ENCODE assay signal across 9 cellular contexts in the genomic region with DNA sequence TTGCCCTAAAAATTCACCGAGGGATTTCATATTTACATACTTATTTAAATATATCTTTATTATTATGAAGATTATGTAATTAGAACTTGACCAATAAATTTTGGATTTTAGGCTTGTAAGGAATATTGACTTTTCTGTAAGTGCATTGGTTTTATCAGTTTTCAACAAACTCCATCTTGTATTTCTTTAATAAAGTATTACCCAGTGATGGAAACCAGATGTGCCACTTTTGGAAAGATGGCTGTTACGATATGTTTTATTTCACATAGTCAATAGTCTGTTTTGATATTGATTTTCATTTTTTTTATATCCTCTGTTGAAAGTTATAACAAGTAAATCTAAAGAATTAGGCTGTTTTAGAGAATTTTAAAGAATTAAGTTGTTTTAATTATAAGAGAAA. TPM values are rescaled to one million over a fixed set of nuclear protein-coding genes. Genes with fewer than 3 reads are reported as not detected.
A peak's percentile ranks its signal among the peaks of the same experiment; 100 is the strongest.
DNase-seq lines count a peak whose midpoint lies in the region; ATAC-seq and TF ChIP-seq lines count a peak whose summit lies in the region.
"Had no signal": no experiment of that assay in that cellular context is flagged by ENCODE, and none has a peak within 500 bp of the region (broad histone marks: within the 10 kb centered on the region; RNA-seq: fewer than 3 reads in every experiment).

No MANE protein-coding gene starts in this region.

- in situ Hi-C loops in IMR-90 (cut with MboI; ENCODE audit: low sequenced_read_pairs): no loop called here
- in situ Hi-C loops in brain microvascular endothelial cell (cut with HindIII; ENCODE audit: low pct_ligation_motif_present, low sequenced_read_pairs): no loop called here

- dilution Hi-C loops in IMR-90 (cut with HindIII; ENCODE audit: low sequenced_read_pairs, unreplicated experiment): no loop called here

- no peak overlapping the region for H2AFZ ChIP-seq in IMR-90 (replicated peaks; ENCODE audit: low read length, poor library complexity)

- H3K27me3 Mint-ChIP-seq in nephron progenitor cell (ENCODE audit: low read depth, poor library complexity): no peaks in the 10 kb centered on the region

- no peak overlapping the region for H2BK120ac ChIP-seq in IMR-90 (ENCODE audit: low read depth, low read length)

- peaks cover 6 to 39% of the 10 kb centered on the region in 2 experiments for H3K79me1 ChIP-seq in IMR-90 (ENCODE audit: low read depth in 1 of 2, low read length in 2 of 2)

- TF ChIP-seq CTCF in IMR-90 (conservative IDR thresholded peaks at IDR 0.05; ENCODE audit: low read depth, low read length) (no peak), brain microvascular endothelial cell (IDR thresholded peaks at IDR 0.05; ENCODE audit: low read depth, low read length, missing control alignments) (no peak), nephron progenitor cell (IDR thresholded peaks at IDR 0.05) (no peak)

- H4K20me1 ChIP-seq in BLaER1 treated with 17β-estradiol and CSF1 and Interleukin-3, amounts not matched to agents 10 nM and 100 nM: peaks cover 4 to 59% (median 30%) of the 10 kb centered on the region in 11 experiments; a peak in 14 of 22 replicates
- H4K20me1 ChIP-seq in IMR-90 (ENCODE audit: insufficient read depth, low read length): peaks cover 13% of the 10 kb centered on the region; the same call in 1 of the 2 replicates

- peak overlapping the region in 9 of 11 experiments; percentile 90 to 99 (median 95); a peak in 12 of 22 replicates for H3K9ac ChIP-seq in BLaER1 treated with 17β-estradiol and CSF1 and Interleukin-3, amounts not matched to agents 10 nM and 100 nM
- H3K9ac ChIP-seq in IMR-90 (ENCODE audit: low read depth, low read length): no peak overlapping the region; the same call in 1 of the 2 replicates

- no peak overlapping the region for H2BK20ac ChIP-seq in IMR-90 (ENCODE audit: low read depth, low read length)

- intact Hi-C loops in IMR-90 (cut with micrococcal nuclease) (no loop called here), head of caudate nucleus (cut with DNase I) (no loop called here)

- H3K9me3 Mint-ChIP-seq in nephron progenitor cell: peaks cover 13% of the 10 kb centered on the region

- WGBS in IMR-90 (ENCODE audit: extremely low coverage in 2 of 2, insufficient read length in 1 of 2), 2 experiments: no CpG with 5 or more reads among the region's 2 CpGs

- H3K9me1 ChIP-seq in IMR-90 (ENCODE audit: insufficient read depth, low read length): peaks cover 6% of the 10 kb centered on the region

- peaks cover 12 to 33% (median 25%) of the 10 kb centered on the region in 10 experiments for H3K4me1 ChIP-seq in BLaER1 treated with 17β-estradiol and CSF1 and Interleukin-3, amounts not matched to agents 10 nM and 100 nM
- H3K4me1 ChIP-seq in IMR-90 (ENCODE audit: control insufficient read depth, insufficient read depth, low read length): peaks cover 2% of the 10 kb centered on the region; the same call in 1 of the 2 replicates

- H2AK5ac ChIP-seq in IMR-90 (ENCODE audit: low read depth, low read length): no peak overlapping the region

- peaks cover 23% of the 10 kb centered on the region for H3K4me1 Mint-ChIP-seq in nephron progenitor cell

- ATAC-seq in IMR-90 (ENCODE audit: low read depth) (no peak), HG03159 (IDR thresholded peaks at IDR 0.05; ENCODE audit: unreplicated experiment) (no peak)

- H3K4me3 ChIP-seq in BLaER1 treated with 17β-estradiol and CSF1 and Interleukin-3, amounts not matched to agents 10 nM and 100 nM: peak overlapping the region; percentile 80 to 100 (median 95)
- H3K4me3 ChIP-seq in IMR-90 (ENCODE audit: insufficient read depth, low read depth, low read length) (no peak overlapping the region), brain microvascular endothelial cell (ENCODE audit: low read depth, low read length) (peak overlapping the region; percentile 98)

- no peak overlapping the region for H4K91ac ChIP-seq in IMR-90 (ENCODE audit: insufficient read depth, low read depth, low read length)

- BruUV-seq in IMR-90 (replicated peaks; lab: Mats Ljungman, UMichigan): no TSS peak

- H3K27ac Mint-ChIP-seq in nephron progenitor cell: no peak overlapping the region

- TF ChIP-seq RAD21 in IMR-90 (IDR thresholded peaks at IDR 0.05; ENCODE audit: low read length): no peak

- no peak for TF ChIP-seq POLR2A in IMR-90 (IDR thresholded peaks at IDR 0.05; ENCODE audit: low read depth, low read length)

- H3K4me3 Mint-ChIP-seq in nephron progenitor cell: peak overlapping the region; percentile 93

- no peak overlapping the region for H2BK15ac ChIP-seq in IMR-90 (ENCODE audit: low read depth, low read length)

- H3K36me3 ChIP-seq in BLaER1 treated with 17β-estradiol and CSF1 and Interleukin-3, amounts not matched to agents 10 nM and 100 nM: peaks cover 9 to 30% (median 24%) of the 10 kb centered on the region in 11 experiments; a peak in 21 of 22 replicates
- H3K36me3 ChIP-seq in IMR-90 (ENCODE audit: control insufficient read depth, insufficient read depth, low read length): peaks cover 2% of the 10 kb centered on the region
- no peaks in the 10 kb centered on the region for H3K36me3 ChIP-seq in brain microvascular endothelial cell (replicated peaks)

- no peak overlapping the region for H2BK5ac ChIP-seq in IMR-90 (ENCODE audit: low read depth, low read length, poor library complexity, severe bottlenecking)

- no peak overlapping the region for H2AK9ac ChIP-seq in IMR-90 (replicated peaks; ENCODE audit: low read depth, low read length, poor library complexity)

- peaks cover 16 to 22% (median 20%) of the 10 kb centered on the region in 11 experiments for H3K9me3 ChIP-seq in BLaER1 treated with 17β-estradiol and CSF1 and Interleukin-3, amounts not matched to agents 10 nM and 100 nM (replicated peaks in 1 of 11)
- H3K9me3 ChIP-seq in IMR-90 (ENCODE audit: control insufficient read depth, insufficient read depth, low read length): peaks cover 2% of the 10 kb centered on the region; the same call in 1 of the 2 replicates

- no peak overlapping the region for H4K8ac ChIP-seq in IMR-90 (ENCODE audit: low read depth in 2 of 2, low read length in 2 of 2)

- H3K56ac ChIP-seq in IMR-90 (ENCODE audit: extremely low read depth, insufficient read depth, low read length): no peak overlapping the region

- CTCF ChIA-PET in IMR-90 (lab: Yijun Ruan, JAX): no interaction called here

- no peaks in the 10 kb centered on the region for H3K27me3 ChIP-seq in BLaER1 treated with 17β-estradiol and CSF1 and Interleukin-3, amounts not matched to agents 10 nM and 100 nM
- H3K27me3 ChIP-seq in IMR-90 (ENCODE audit: control insufficient read depth, insufficient read depth, low read length): no peaks in the 10 kb centered on the region
- H3K27me3 ChIP-seq in brain microvascular endothelial cell (replicated peaks): no peaks in the 10 kb centered on the region

- H3K14ac ChIP-seq in IMR-90 (replicated peaks; ENCODE audit: low read depth, low read length): no peak overlapping the region

- no peak overlapping the region for H3K4ac ChIP-seq in IMR-90 (ENCODE audit: low read depth, low read length)

- DNase-seq in IMR-90 (no peak), brain microvascular endothelial cell (no peak), nephron progenitor cell (no peak), SIG-M5 treated with dmso at 0.1 percent for 504 hours (lab: John Stamatoyannopoulos, UW; ENCODE audit: unreplicated experiment) (no peak), head of caudate nucleus (no peak), HuH-7.5 (ENCODE audit: low spot score) (no peak)
- DNase-seq: NCI-H1048 had no signal

- 0 out of 22 replicates have a peak overlapping the region, but pooled peaks of 1 of the 11 experiments have one; percentile 98 for H3K27ac ChIP-seq in BLaER1 treated with 17β-estradiol and CSF1 and Interleukin-3, amounts not matched to agents 10 nM and 100 nM
- H3K27ac ChIP-seq in IMR-90 (ENCODE audit: insufficient read depth, low read length): no peak overlapping the region
- H3K27ac ChIP-seq in brain microvascular endothelial cell: no peak overlapping the region

- peak overlapping the region; percentile 80 to 96 (median 89); a peak in 21 of 22 replicates for H3K4me2 ChIP-seq in BLaER1 treated with 17β-estradiol and CSF1 and Interleukin-3, amounts not matched to agents 10 nM and 100 nM
- H3K4me2 ChIP-seq in IMR-90 (ENCODE audit: low read depth, low read length): peak overlapping the region; percentile 78

- no peak overlapping the region for H3K18ac ChIP-seq in IMR-90 (ENCODE audit: low read depth, low read length)

- no peak overlapping the region for H3K23ac ChIP-seq in IMR-90 (ENCODE audit: low read depth, low read length)

- H3K36me3 Mint-ChIP-seq in nephron progenitor cell (ENCODE audit: low read depth): no peaks in the 10 kb centered on the region

- POLR2A ChIA-PET in IMR-90 (lab: Charles Lee; ENCODE audit: unreplicated experiment): interaction anchor here (0.6 kb wide), 1 partner anchor 60 kb away, joined by 3 read pairs; no protein-coding TSS in a partner anchor

- H4K5ac ChIP-seq in IMR-90 (ENCODE audit: low read depth, low read length): no peak overlapping the region

TF ChIP-seq in IMR-90, 13 proteins besides CTCF, POLR2A, EP300 and RAD21 (continues in another document):
- no peak for TF ChIP-seq CHD1 (IDR thresholded peaks at IDR 0.05; ENCODE audit: low read depth, low read length)
- no peak for TF ChIP-seq MAFK (IDR thresholded peaks at IDR 0.05; ENCODE audit: low read depth, low read length)
- no peak for TF ChIP-seq SMC3 (IDR thresholded peaks at IDR 0.05; ENCODE audit: low read depth, low read length)
- TF ChIP-seq BHLHE40 (IDR thresholded peaks at IDR 0.05; ENCODE audit: low read depth, low read length): no peak
- TF ChIP-seq RCOR1 (IDR thresholded peaks at IDR 0.05; ENCODE audit: insufficient replicate concordance, low read length): no peak
- TF ChIP-seq, protein P1, sequence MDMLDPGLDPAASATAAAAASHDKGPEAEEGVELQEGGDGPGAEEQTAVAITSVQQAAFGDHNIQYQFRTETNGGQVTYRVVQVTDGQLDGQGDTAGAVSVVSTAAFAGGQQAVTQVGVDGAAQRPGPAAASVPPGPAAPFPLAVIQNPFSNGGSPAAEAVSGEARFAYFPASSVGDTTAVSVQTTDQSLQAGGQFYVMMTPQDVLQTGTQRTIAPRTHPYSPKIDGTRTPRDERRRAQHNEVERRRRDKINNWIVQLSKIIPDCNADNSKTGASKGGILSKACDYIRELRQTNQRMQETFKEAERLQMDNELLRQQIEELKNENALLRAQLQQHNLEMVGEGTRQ (IDR thresholded peaks at IDR 0.05; ENCODE audit: low read depth, low read length): no peak
- TF ChIP-seq FOS (IDR thresholded peaks at IDR 0.05; ENCODE audit: low read depth, low read length): no peak
- TF ChIP-seq MXI1 (IDR thresholded peaks at IDR 0.05; ENCODE audit: borderline replicate concordance, low read depth, low read length): no peak
- TF ChIP-seq MAZ (IDR thresholded peaks at IDR 0.05; ENCODE audit: borderline replicate concordance, low read depth, low read length): no peak
- TF ChIP-seq CEBPB (IDR thresholded peaks at IDR 0.05; ENCODE audit: low read depth, low read length): no peak
- TF ChIP-seq NFE2L2 (IDR thresholded peaks at IDR 0.05; ENCODE audit: low read depth, low read length): no peak

RNA-seq across cellular contexts. Expression of a gene that starts 1.8 kb away (rescaled TPM):
- total RNA-seq in IMR-90 (2012; rRNA removed): 39.3 and 45.0 TPM in 2 replicates
- 9.9 and 13.2 TPM in 2 replicates for polyA plus RNA-seq in IMR-90 (2012; rRNA removed)
- 1.3 and 2.0 TPM in 2 replicates for polyA plus RNA-seq in IMR-90 (2012; cell fraction: cytosol; rRNA removed)
- polyA plus RNA-seq in IMR-90 (2012; cell fraction: nucleus; rRNA removed; ENCODE audit: low replicate concordance): 3.8 and 74.2 TPM in 2 replicates
